In the genomic region with DNA sequence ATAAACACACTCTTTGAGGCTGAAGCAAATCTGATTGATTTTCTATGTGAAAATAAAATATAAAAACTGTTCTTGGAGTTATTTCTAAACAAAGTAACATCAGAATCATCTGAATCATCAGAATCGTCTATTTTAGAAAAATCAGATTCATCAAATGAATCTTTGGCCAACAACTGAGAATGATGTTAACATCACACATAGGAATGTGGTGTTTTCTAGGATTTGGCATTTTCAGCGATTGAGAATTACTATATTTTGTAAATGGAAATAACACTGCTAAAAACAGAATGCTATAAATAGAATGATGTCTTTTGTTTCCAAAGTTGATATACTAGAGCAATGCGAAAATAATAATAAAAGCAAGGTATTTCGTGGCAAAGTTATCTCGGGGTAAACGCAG, we compare ENCODE assay signal across 18 cellular contexts.
DNase-seq lines count a peak whose midpoint lies in the region; ATAC-seq and TF ChIP-seq lines count a peak whose summit lies in the region.
"Had no signal": no experiment of that assay in that cellular context is flagged by ENCODE, and none has a peak within 500 bp of the region (broad histone marks: within the 10 kb centered on the region; RNA-seq: fewer than 3 reads in every experiment).

No MANE protein-coding gene starts in this region.

- H3K79me2 ChIP-seq in ACC112 (ENCODE audit: control insufficient read depth, insufficient read depth, low read length, unreplicated experiment), result peaks cover 21% of the 10 kb centered on the region
- no peaks in the 10 kb centered on the region for H3K79me2 ChIP-seq in H9 (ENCODE audit: insufficient read depth, low read length)

- DNase-seq in adipocyte (ENCODE audit: low read depth) (no peak), fibroblast of peridontal ligament (ENCODE audit: extremely low read depth) (peak; percentile 63), superior temporal gyrus (ENCODE audit: extremely low spot score) (peak; percentile 28), H9 (no peak)
- DNase-seq: CD4-positive, alpha-beta memory T cell; DMS153; DMS79 treated with DMSO at 0.1 percent for 48 hours; GF-D8; HCEC 1CT; KBM-7 had no signal

- H2BK20ac ChIP-seq in H9 (ENCODE audit: low read depth, low read length, poor library complexity, severe bottlenecking), result no peak overlapping the region

- H3K36me3 ChIP-seq in ACC112 (ENCODE audit: insufficient read depth, low read length) (peaks cover 5% of the 10 kb centered on the region; the same call in 1 of the 2 replicates), adipocyte (ENCODE audit: control insufficient read depth, insufficient read depth, low read length, severe bottlenecking) (no peaks in the 10 kb centered on the region)

- H3K4ac ChIP-seq in H9 (ENCODE audit: low read depth, low read length), result no peak overlapping the region

- H2AFZ ChIP-seq in ACC112 (ENCODE audit: low read length, unreplicated experiment) (no peak overlapping the region), H9 (ENCODE audit: low read length) (no peak overlapping the region)

- no peak overlapping the region for H2BK12ac ChIP-seq in H9 (ENCODE audit: insufficient read length, low read depth, low read length)

- no peak overlapping the region for H3K27ac ChIP-seq in ACC112 (ENCODE audit: low read depth, low read length)
- no peak overlapping the region for H3K27ac ChIP-seq in H9 (ENCODE audit: insufficient read length, low read depth, low read length)
- H3K27ac ChIP-seq: 22Rv1, A549, BLaER1 had no signal

- H2AK5ac ChIP-seq in H9 (ENCODE audit: insufficient read length, low read length), result no peak overlapping the region

- no peak overlapping the region for H3K23ac ChIP-seq in H9 (ENCODE audit: insufficient read length, low read depth, low read length)

- H3T11ph ChIP-seq in H9 (ENCODE audit: low read length), result no peak overlapping the region

- H3K4me2 ChIP-seq in H9 (ENCODE audit: insufficient read depth, insufficient read length, low read length), result no peak overlapping the region
- H3K4me2 ChIP-seq: A549, BLaER1 had no signal

- no peak overlapping the region for H3K56ac ChIP-seq in H9 (ENCODE audit: insufficient read length, low read depth, low read length)

- no peak overlapping the region for H4K91ac ChIP-seq in H9 (ENCODE audit: insufficient read length, low read depth, low read length)

- H3K4me3 Mint-ChIP-seq in H9, result no peak overlapping the region
- H3K4me3 Mint-ChIP-seq: CD14-positive monocyte; CD4-positive, alpha-beta memory T cell; IgD-negative memory B cell had no signal

- peaks cover 5 to 12% of the 10 kb centered on the region in 2 experiments for H3K9me3 Mint-ChIP-seq in H9

- H2BK5ac ChIP-seq in H9 (ENCODE audit: insufficient read length, low read length), result no peak overlapping the region

- no peak overlapping the region for H3K18ac ChIP-seq in H9 (ENCODE audit: insufficient read length, low read depth, low read length)

- no peak overlapping the region for H3K14ac ChIP-seq in H9 (ENCODE audit: insufficient read depth, low read length)

- no peak overlapping the region for H4K8ac ChIP-seq in H9 (replicated peaks; ENCODE audit: insufficient read length, low read depth, low read length)

- no peaks in the 10 kb centered on the region for H3K27me3 Mint-ChIP-seq in H9 (ENCODE audit: low read depth)

- H3K4me3 ChIP-seq in ACC112 (ENCODE audit: low read depth, low read length), result 0 out of 2 replicates have a peak overlapping the region, but pooled peaks have one; percentile 5
- peak overlapping the region; percentile 42 for H3K4me3 ChIP-seq in adipocyte (ENCODE audit: low read length)
- H3K4me3 ChIP-seq: A549, BLaER1 had no signal

- no peaks in the 10 kb centered on the region for H3K23me2 ChIP-seq in H9 (ENCODE audit: insufficient read length, low read depth, low read length, poor library complexity, severe bottlenecking)

- H3K27me3 ChIP-seq in ACC112 (ENCODE audit: insufficient read depth, low read length) (no peaks in the 10 kb centered on the region), adipocyte (replicated peaks; ENCODE audit: control insufficient read depth, insufficient read depth, low read length) (no peaks in the 10 kb centered on the region), H9 (ENCODE audit: insufficient read depth, low read length) (no peaks in the 10 kb centered on the region)
- H3K27me3 ChIP-seq: BLaER1 had no signal

- no peak overlapping the region for H2BK120ac ChIP-seq in H9 (ENCODE audit: low read depth, low read length, poor library complexity, severe bottlenecking)

- WGBS in H9 (ENCODE audit: extremely low coverage, insufficient read length, low lambda C conversion rate), result no CpG with 5 or more reads among the region's 6 CpGs

- no peaks in the 10 kb centered on the region for H3K79me1 ChIP-seq in H9 (ENCODE audit: insufficient read depth, low read depth, low read length, poor library complexity, severe bottlenecking)

- ATAC-seq in GM18870 (IDR thresholded peaks at IDR 0.05; ENCODE audit: unreplicated experiment) (no peak), SK-N-SH treated with all-trans-retinoic acid at 6 μM for 48 hours (no peak)
- ATAC-seq: A549 had no signal

- no peak for TF ChIP-seq CTCF in H9 (conservative IDR thresholded peaks at IDR 0.05)

- H3K9ac ChIP-seq in adipocyte (ENCODE audit: low read length) (no peak overlapping the region), H9 (ENCODE audit: extremely low read depth, insufficient read length, low read length) (no peak overlapping the region)
- H3K9ac ChIP-seq: BLaER1 had no signal

- H4K5ac ChIP-seq in H9 (ENCODE audit: insufficient read length, low read depth, low read length), result no peak overlapping the region

- H3K36me3 Mint-ChIP-seq in H9 (ENCODE audit: insufficient read depth in 1 of 3, low read depth in 3 of 3), result peaks cover 5 to 11% (median 10%) of the 10 kb centered on the region in 3 experiments; a peak in 5 of 7 replicates
- H3K36me3 Mint-ChIP-seq: CD14-positive monocyte; CD4-positive, alpha-beta memory T cell had no signal

- no peak overlapping the region for H3K27ac Mint-ChIP-seq in H9
- H3K27ac Mint-ChIP-seq: CD14-positive monocyte; CD4-positive, alpha-beta memory T cell; IgD-negative memory B cell had no signal

- peaks cover 8 to 12% of the 10 kb centered on the region in 2 experiments for H3K4me1 Mint-ChIP-seq in H9

- H3K4me1 ChIP-seq in ACC112 (ENCODE audit: control insufficient read depth, insufficient read depth, low read length, unreplicated experiment), result peaks cover 10% of the 10 kb centered on the region
- H3K4me1 ChIP-seq in adipocyte (ENCODE audit: control insufficient read depth, insufficient read depth, low read length), result peaks cover 30% of the 10 kb centered on the region
- H3K4me1 ChIP-seq in H9 (ENCODE audit: insufficient read depth, low read length), result no peaks in the 10 kb centered on the region
- H3K4me1 ChIP-seq: A549 had no signal

- H4K20me1 ChIP-seq in H9 (ENCODE audit: control insufficient read depth, insufficient read depth, insufficient read length), result no peaks in the 10 kb centered on the region

- H3K9me3 ChIP-seq in adipocyte (ENCODE audit: control insufficient read depth, low read length), result no peaks in the 10 kb centered on the region
- peaks cover 4% of the 10 kb centered on the region for H3K9me3 ChIP-seq in H9 (ENCODE audit: control insufficient read depth, low read depth, low read length)

- no peak overlapping the region for H2BK15ac ChIP-seq in H9 (ENCODE audit: low read depth, low read length)

TF ChIP-seq in SK-N-SH treated with all-trans-retinoic acid at 6 μM for 48 hours, 23 proteins besides CTCF, POLR2A, EP300 and RAD21:
- TF ChIP-seq ARNTL (CRISPR knock-in tag; IDR thresholded peaks at IDR 0.05; ENCODE audit: borderline replicate concordance, low read depth) (no peak), RARB (CRISPR knock-in tag; IDR thresholded peaks at IDR 0.05) (no peak), ZNF565 (CRISPR knock-in tag; conservative IDR thresholded peaks at IDR 0.05; ENCODE audit: low read depth) (no peak), ISL1 (CRISPR knock-in tag; IDR thresholded peaks at IDR 0.05) (no peak), ZNF70 (CRISPR knock-in tag; IDR thresholded peaks at IDR 0.05) (no peak), TCF4 (CRISPR knock-in tag; IDR thresholded peaks at IDR 0.05; ENCODE audit: borderline replicate concordance) (no peak)

Comparison
In these comparisons a context has a peak if more than half of its experiments do, and no peak if none do; other contexts are left out.
1. DNase-seq: peak in fibroblast of peridontal ligament (single experiment) and superior temporal gyrus (single experiment); none in adipocyte (single experiment) and H9 (single experiment).